14 cellular contexts compared by ENCODE assay signal in genomic region chr1:185069202-185069601, GRCh38.
"Had no signal": no experiment of that assay in that cellular context is flagged by ENCODE, and none has a peak within 500 bp of the region (broad histone marks: within the 10 kb centered on the region; RNA-seq: fewer than 3 reads in every experiment).

No MANE protein-coding gene starts in this region.

- H3K27ac Mint-ChIP-seq: activated B cell treated with CpG ODN at 0.5 μM for 24 hours; activated naive CD8-positive, alpha-beta T cell treated with anti-CD3 and anti-CD28 coated beads for 36 hours; brain; T-helper 17 cell had no signal

- H3K27me3 Mint-ChIP-seq: activated B cell treated with CpG ODN at 0.5 μM for 24 hours; activated naive CD8-positive, alpha-beta T cell treated with anti-CD3 and anti-CD28 coated beads for 36 hours; brain; T-helper 17 cell had no signal

- H3K4me3 Mint-ChIP-seq: activated B cell treated with CpG ODN at 0.5 μM for 24 hours; activated naive CD8-positive, alpha-beta T cell treated with anti-CD3 and anti-CD28 coated beads for 36 hours; brain; immature natural killer cell; T-helper 17 cell had no signal

- H3K27ac ChIP-seq: lower lobe of right lung, thoracic aorta had no signal

- H3K9me3 Mint-ChIP-seq: activated B cell treated with CpG ODN at 0.5 μM for 24 hours, immature natural killer cell had no signal

- H3K36me3 ChIP-seq: lower lobe of right lung, thoracic aorta had no signal

- ATAC-seq: left cardiac atrium, lower lobe of right lung, T-helper 17 cell had no signal

- H3K4me3 ChIP-seq: lower lobe of right lung, thoracic aorta had no signal

- DNase-seq: activated B cell treated with CpG ODN at 0.5 μM for 24 hours; activated CD4-positive, alpha-beta T cell treated with anti-CD3 and anti-CD28 coated beads for 48 hours; activated naive CD8-positive, alpha-beta T cell treated with anti-CD3 and anti-CD28 coated beads for 36 hours; effector CD8-positive, alpha-beta T cell; head of caudate nucleus; immature natural killer cell; left cardiac atrium; lower lobe of right lung; midbrain; stimulated activated CD4-positive, alpha-beta T cell treated with anti-CD3 and anti-CD28 coated beads, Interleukin-12 subunit alpha, Interleukin-12 subunit beta, amount 100 ng/mL, for 4 hours; stimulated activated CD4-positive, alpha-beta T cell treated with anti-CD3 and anti-CD28 coated beads, Interleukin-2, amount 100 ng/mL, for 24 hours; T-helper 17 cell had no signal
